1 cellular context compared by ENCODE assay signal in the genomic region with DNA sequence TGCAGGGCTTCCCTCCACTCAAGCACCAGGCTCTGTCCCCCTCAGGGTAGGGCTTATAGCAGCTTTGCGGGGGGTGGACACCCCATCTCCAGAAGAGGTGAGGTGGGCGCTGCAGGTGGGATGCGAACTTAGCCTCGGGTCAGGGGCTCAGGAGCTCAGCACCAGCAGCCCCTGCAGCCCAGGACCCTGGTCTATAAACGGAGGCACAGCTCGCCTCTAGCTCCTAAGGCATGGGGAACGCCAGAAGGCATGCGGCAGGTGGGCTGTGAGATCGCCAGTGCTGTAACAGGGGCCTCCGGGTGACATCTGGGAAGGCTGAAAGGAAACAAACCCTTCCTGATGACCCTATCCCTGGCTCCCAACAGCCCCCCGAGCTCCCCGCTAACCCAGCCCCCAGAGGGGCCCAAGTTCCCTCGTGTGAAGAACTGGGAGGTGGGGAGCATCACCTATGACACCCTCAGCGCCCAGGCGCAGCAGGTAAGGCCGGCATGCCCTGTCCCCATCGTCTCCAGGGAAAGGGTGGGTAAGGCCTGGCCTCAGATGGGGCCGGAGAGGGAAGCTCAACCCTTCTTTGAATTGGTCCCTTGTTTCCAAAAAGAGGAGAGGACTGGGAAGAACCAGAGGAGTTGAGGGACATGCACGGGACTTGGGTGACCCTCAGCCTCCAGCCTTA.
TF ChIP-seq lines count a peak whose summit lies in the region.

No MANE protein-coding gene starts in this region.

TF ChIP-seq in K562, 482 proteins besides CTCF, POLR2A, EP300 and RAD21 (continued from another document):
- TF ChIP-seq, protein P1, sequence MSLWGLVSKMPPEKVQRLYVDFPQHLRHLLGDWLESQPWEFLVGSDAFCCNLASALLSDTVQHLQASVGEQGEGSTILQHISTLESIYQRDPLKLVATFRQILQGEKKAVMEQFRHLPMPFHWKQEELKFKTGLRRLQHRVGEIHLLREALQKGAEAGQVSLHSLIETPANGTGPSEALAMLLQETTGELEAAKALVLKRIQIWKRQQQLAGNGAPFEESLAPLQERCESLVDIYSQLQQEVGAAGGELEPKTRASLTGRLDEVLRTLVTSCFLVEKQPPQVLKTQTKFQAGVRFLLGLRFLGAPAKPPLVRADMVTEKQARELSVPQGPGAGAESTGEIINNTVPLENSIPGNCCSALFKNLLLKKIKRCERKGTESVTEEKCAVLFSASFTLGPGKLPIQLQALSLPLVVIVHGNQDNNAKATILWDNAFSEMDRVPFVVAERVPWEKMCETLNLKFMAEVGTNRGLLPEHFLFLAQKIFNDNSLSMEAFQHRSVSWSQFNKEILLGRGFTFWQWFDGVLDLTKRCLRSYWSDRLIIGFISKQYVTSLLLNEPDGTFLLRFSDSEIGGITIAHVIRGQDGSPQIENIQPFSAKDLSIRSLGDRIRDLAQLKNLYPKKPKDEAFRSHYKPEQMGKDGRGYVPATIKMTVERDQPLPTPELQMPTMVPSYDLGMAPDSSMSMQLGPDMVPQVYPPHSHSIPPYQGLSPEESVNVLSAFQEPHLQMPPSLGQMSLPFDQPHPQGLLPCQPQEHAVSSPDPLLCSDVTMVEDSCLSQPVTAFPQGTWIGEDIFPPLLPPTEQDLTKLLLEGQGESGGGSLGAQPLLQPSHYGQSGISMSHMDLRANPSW (CRISPR knock-in tag; IDR thresholded peaks at IDR 0.05), result peak; percentile 9
- TF ChIP-seq ILK (tag; IDR thresholded peaks at IDR 0.05; ENCODE audit: borderline replicate concordance, low read depth) (no peak), NR3C1 (CRISPR knock-in tag; IDR thresholded peaks at IDR 0.05) (0 out of 2 replicates have a peak, but pooled peaks have one; percentile 22), CBFB (CRISPR knock-in tag; IDR thresholded peaks at IDR 0.05) (0 out of 2 replicates have a peak, but pooled peaks have one; percentile 23), NRF1 (conservative IDR thresholded peaks at IDR 0.05 in 1 of 2, IDR thresholded peaks at IDR 0.05 in 1 of 2) (no peak), NFE2 (IDR thresholded peaks at IDR 0.05; ENCODE audit: low read depth) (0 out of 2 replicates have a peak, but pooled peaks have one; percentile 0), HDAC1 (IDR thresholded peaks at IDR 0.05) (peak; percentile 6 to 91; a peak in 2 of 4 replicates), BCL6 (CRISPR knock-in tag; IDR thresholded peaks at IDR 0.05) (no peak), NCOA6 (IDR thresholded peaks at IDR 0.05) (no peak), HNRNPLL (IDR thresholded peaks at IDR 0.05; ENCODE audit: low read depth, low read length, poor library complexity, severe bottlenecking) (peak; percentile 10), SMAD4 (CRISPR knock-in tag; conservative IDR thresholded peaks at IDR 0.05) (no peak), ZNF263 (CRISPR knock-in tag; IDR thresholded peaks at IDR 0.05; ENCODE audit: borderline replicate concordance) (peak; percentile 69), GTF2E2 (tag; IDR thresholded peaks at IDR 0.05) (0 out of 2 replicates have a peak, but pooled peaks have one; percentile 23)
- TF ChIP-seq, protein P2, sequence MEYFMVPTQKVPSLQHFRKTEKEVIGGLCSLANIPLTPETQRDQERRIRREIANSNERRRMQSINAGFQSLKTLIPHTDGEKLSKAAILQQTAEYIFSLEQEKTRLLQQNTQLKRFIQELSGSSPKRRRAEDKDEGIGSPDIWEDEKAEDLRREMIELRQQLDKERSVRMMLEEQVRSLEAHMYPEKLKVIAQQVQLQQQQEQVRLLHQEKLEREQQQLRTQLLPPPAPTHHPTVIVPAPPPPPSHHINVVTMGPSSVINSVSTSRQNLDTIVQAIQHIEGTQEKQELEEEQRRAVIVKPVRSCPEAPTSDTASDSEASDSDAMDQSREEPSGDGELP (CRISPR knock-in tag; IDR thresholded peaks at IDR 0.05; ENCODE audit: borderline replicate concordance), result no peak; the same call in 1 of the 2 replicates
- TF ChIP-seq, protein P3, sequence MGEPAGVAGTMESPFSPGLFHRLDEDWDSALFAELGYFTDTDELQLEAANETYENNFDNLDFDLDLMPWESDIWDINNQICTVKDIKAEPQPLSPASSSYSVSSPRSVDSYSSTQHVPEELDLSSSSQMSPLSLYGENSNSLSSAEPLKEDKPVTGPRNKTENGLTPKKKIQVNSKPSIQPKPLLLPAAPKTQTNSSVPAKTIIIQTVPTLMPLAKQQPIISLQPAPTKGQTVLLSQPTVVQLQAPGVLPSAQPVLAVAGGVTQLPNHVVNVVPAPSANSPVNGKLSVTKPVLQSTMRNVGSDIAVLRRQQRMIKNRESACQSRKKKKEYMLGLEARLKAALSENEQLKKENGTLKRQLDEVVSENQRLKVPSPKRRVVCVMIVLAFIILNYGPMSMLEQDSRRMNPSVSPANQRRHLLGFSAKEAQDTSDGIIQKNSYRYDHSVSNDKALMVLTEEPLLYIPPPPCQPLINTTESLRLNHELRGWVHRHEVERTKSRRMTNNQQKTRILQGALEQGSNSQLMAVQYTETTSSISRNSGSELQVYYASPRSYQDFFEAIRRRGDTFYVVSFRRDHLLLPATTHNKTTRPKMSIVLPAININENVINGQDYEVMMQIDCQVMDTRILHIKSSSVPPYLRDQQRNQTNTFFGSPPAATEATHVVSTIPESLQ (CRISPR knock-in tag; IDR thresholded peaks at IDR 0.05), result 0 out of 2 replicates have a peak, but pooled peaks have one; percentile 68
- TF ChIP-seq, protein P4, sequence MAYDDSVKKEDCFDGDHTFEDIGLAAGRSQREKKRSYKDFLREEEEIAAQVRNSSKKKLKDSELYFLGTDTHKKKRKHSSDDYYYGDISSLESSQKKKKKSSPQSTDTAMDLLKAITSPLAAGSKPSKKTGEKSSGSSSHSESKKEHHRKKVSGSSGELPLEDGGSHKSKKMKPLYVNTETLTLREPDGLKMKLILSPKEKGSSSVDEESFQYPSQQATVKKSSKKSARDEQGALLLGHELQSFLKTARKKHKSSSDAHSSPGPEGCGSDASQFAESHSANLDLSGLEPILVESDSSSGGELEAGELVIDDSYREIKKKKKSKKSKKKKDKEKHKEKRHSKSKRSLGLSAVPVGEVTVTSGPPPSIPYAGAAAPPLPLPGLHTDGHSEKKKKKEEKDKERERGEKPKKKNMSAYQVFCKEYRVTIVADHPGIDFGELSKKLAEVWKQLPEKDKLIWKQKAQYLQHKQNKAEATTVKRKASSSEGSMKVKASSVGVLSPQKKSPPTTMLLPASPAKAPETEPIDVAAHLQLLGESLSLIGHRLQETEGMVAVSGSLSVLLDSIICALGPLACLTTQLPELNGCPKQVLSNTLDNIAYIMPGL (CRISPR knock-in tag; IDR thresholded peaks at IDR 0.05), result peak; percentile 64; the same call in 1 of the 2 replicates
